In the genomic region with DNA sequence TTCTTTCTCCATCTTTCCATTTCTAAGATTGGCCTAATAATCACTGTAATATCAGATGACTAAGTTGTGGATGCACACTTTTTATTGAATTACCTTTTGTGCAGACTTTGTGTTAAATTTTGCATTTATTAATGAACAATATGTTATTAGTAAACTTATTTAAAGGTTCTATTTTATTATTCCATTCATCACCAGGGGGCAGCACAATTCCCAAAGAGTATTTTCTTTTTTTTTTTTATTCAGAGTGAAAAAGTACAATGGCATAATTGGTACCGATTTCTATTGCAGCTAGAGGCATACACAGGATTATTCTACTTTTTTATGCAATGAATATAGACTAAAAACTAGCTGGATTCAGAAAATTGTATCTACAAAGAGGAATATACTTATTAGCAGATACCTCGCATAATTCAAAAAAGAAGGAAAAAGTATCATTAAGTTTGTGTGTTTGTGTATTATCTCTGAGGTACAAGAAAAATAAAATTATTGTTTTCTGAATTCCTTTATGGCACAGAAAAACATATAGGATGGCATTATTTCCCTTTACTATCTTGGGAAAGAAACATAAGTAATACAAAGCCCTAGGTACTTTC, we compare ENCODE assay signal across 9 cellular contexts.
DNase-seq lines count a peak whose midpoint lies in the region; ATAC-seq and TF ChIP-seq lines count a peak whose summit lies in the region.
"Had no signal": no experiment of that assay in that cellular context is flagged by ENCODE, and none has a peak within 500 bp of the region (broad histone marks: within the 10 kb centered on the region; RNA-seq: fewer than 3 reads in every experiment).

No MANE protein-coding gene starts in this region.

- no peak overlapping the region for H3K4me2 ChIP-seq in HCT116 (ENCODE audit: low read length)

- DNase-seq in AML-193 (lab: John Stamatoyannopoulos, UW), result peak; percentile 6 to 11
- DNase-seq in HCT116 (ENCODE audit: low read depth, low spot score), result no peak
- DNase-seq in astrocyte of the spinal cord (ENCODE audit: low read depth, low spot score), result peak; percentile 20
- no peak for DNase-seq in right lobe of liver
- DNase-seq in OCI-M2 (lab: John Stamatoyannopoulos, UW; ENCODE audit: unreplicated experiment), result no peak
- DNase-seq in ecto neural progenitor cell (ENCODE audit: low spot score), result no peak
- no peak for DNase-seq in activated CD8-positive, alpha-beta memory T cell treated with anti-CD3 and anti-CD28 coated beads, Interleukin-2, amount 50 U/mL, for 4 hours
- DNase-seq: activated CD4-positive, alpha-beta T cell treated with anti-CD3 and anti-CD28 coated beads, Interleukin-2, amount 10 ng/mL, durations not matched to agents 7 days and 5 days had no signal

- H3K4me1 ChIP-seq in HCT116 (ENCODE audit: control insufficient read depth in 1 of 2, insufficient read depth in 2 of 2, low read length in 2 of 2), result no peaks in the 10 kb centered on the region
- no peaks in the 10 kb centered on the region for H3K4me1 ChIP-seq in right lobe of liver

- in situ Hi-C loops in astrocyte of the spinal cord (cut with HindIII; ENCODE audit: low sequenced_read_pairs), result no loop called here

- H3K9ac ChIP-seq in HCT116 (ENCODE audit: low read length), result no peak overlapping the region

- RAD21 ChIA-PET in HCT116 (lab: Charles Lee; ENCODE audit: low non-redundant PET in 1 of 2, low total read pairs in 2 of 2, uncharacterized antibody in 2 of 2, unreplicated experiment in 2 of 2), result no interaction called here

- no peaks in the 10 kb centered on the region for H4K20me1 ChIP-seq in HCT116 (ENCODE audit: insufficient read depth)

- intact Hi-C loops in HCT116 (cut with micrococcal nuclease), result loop anchor here (1.0 to 10.0 kb wide), 4 partner anchors 99 to 419 kb away; no protein-coding TSS in a partner anchor
- intact Hi-C loops in right lobe of liver (cut with DNase I), result no loop called here

- H3K27me3 ChIP-seq in HCT116 (ENCODE audit: insufficient read depth, low read length) (no peaks in the 10 kb centered on the region), right lobe of liver (no peaks in the 10 kb centered on the region)

- POLR2A ChIA-PET in HCT116 (lab: Charles Lee), result no interaction called here

- TF ChIP-seq RAD21 in HCT116 (IDR thresholded peaks at IDR 0.05; ENCODE audit: low read depth), result peak; percentile 53

- no peaks in the 10 kb centered on the region for H3K36me3 ChIP-seq in HCT116 (ENCODE audit: control insufficient read depth in 1 of 2, insufficient read depth in 2 of 2, low read length in 2 of 2)
- no peaks in the 10 kb centered on the region for H3K36me3 ChIP-seq in right lobe of liver

- H2AFZ ChIP-seq in HCT116 (ENCODE audit: low read depth, low read length, poor library complexity, severe bottlenecking), result peak overlapping the region; percentile 66

- H3K4me3 ChIP-seq in HCT116 (replicated peaks in 1 of 2; ENCODE audit: low read depth in 1 of 2, low read length in 2 of 2), result no peak overlapping the region
- no peak overlapping the region for H3K4me3 ChIP-seq in astrocyte of the spinal cord (ENCODE audit: low read depth, low read length)
- no peak overlapping the region for H3K4me3 ChIP-seq in right lobe of liver

- CTCF ChIA-PET in HCT116 (lab: Charles Lee), result interaction anchor here (0.8 kb wide), 1 partner anchor 420 kb away, joined by 4 read pairs; no protein-coding TSS in a partner anchor

- TF ChIP-seq CTCF in HCT116 (IDR thresholded peaks at IDR 0.05 in 2 of 3, conservative IDR thresholded peaks at IDR 0.05 in 1 of 3; ENCODE audit: borderline replicate concordance in 1 of 3, insufficient read depth in 1 of 3, low read depth in 2 of 3, low read length in 2 of 3) (peak; percentile 35 to 54 (median 49); a peak in 4 of 6 replicates), astrocyte of the spinal cord (IDR thresholded peaks at IDR 0.05; ENCODE audit: low read depth, low read length) (peak; percentile 38), right lobe of liver (IDR thresholded peaks at IDR 0.05) (peak; percentile 34 to 53 (median 50))

- ATAC-seq in HCT116 (no peak), right lobe of liver (no peak), HG03108 (IDR thresholded peaks at IDR 0.05; ENCODE audit: unreplicated experiment) (no peak)

- WGBS in right lobe of liver (ENCODE audit: insufficient coverage, low coverage, low lambda C conversion rate, missing lambda C conversion rate), result 44% methylated on average over 2 of the region's 2 CpGs

- H3K9me3 ChIP-seq in HCT116 (ENCODE audit: control insufficient read depth in 1 of 2, insufficient read depth in 1 of 2, low read depth in 1 of 2, low read length in 2 of 2), result no peaks in the 10 kb centered on the region
- no peaks in the 10 kb centered on the region for H3K9me3 ChIP-seq in right lobe of liver

- no peaks in the 10 kb centered on the region for H3K79me2 ChIP-seq in HCT116 (ENCODE audit: insufficient read depth, low read length)

- BruUV-seq in HCT116 (replicated peaks; lab: Mats Ljungman, UMichigan), result no TSS peak

- H3K9me2 ChIP-seq in HCT116 (ENCODE audit: insufficient read depth), result no peaks in the 10 kb centered on the region

- TF ChIP-seq POLR2A in HCT116 (IDR thresholded peaks at IDR 0.05; ENCODE audit: borderline replicate concordance, extremely low read depth, insufficient read depth, insufficient read length) (no peak), right lobe of liver (IDR thresholded peaks at IDR 0.05) (no peak)

- H3K27ac ChIP-seq in HCT116 (ENCODE audit: low read depth, low read length), result no peak overlapping the region
- no peak overlapping the region for H3K27ac ChIP-seq in right lobe of liver

TF ChIP-seq in HCT116, 20 proteins besides CTCF, POLR2A, EP300 and RAD21:
- no peak for TF ChIP-seq JUND (IDR thresholded peaks at IDR 0.05)
- no peak for TF ChIP-seq ELF1 (IDR thresholded peaks at IDR 0.05; ENCODE audit: borderline replicate concordance, low read depth)
- no peak for TF ChIP-seq YY1 (IDR thresholded peaks at IDR 0.05; ENCODE audit: extremely low read depth, insufficient replicate concordance, low read depth, low read length)
- no peak for TF ChIP-seq CBX3 (IDR thresholded peaks at IDR 0.05; ENCODE audit: low read depth)
- no peak for TF ChIP-seq CEBPB (IDR thresholded peaks at IDR 0.05; ENCODE audit: low read depth)
- no peak for TF ChIP-seq TCF7L2 (IDR thresholded peaks at IDR 0.05; ENCODE audit: borderline replicate concordance, extremely low read depth, insufficient read depth, insufficient read length)
- TF ChIP-seq EZH2phosphoT487 (IDR thresholded peaks at IDR 0.05; ENCODE audit: borderline replicate concordance), result no peak
- no peak for TF ChIP-seq SIN3A (IDR thresholded peaks at IDR 0.05; ENCODE audit: low read depth)
- TF ChIP-seq, protein P1, sequence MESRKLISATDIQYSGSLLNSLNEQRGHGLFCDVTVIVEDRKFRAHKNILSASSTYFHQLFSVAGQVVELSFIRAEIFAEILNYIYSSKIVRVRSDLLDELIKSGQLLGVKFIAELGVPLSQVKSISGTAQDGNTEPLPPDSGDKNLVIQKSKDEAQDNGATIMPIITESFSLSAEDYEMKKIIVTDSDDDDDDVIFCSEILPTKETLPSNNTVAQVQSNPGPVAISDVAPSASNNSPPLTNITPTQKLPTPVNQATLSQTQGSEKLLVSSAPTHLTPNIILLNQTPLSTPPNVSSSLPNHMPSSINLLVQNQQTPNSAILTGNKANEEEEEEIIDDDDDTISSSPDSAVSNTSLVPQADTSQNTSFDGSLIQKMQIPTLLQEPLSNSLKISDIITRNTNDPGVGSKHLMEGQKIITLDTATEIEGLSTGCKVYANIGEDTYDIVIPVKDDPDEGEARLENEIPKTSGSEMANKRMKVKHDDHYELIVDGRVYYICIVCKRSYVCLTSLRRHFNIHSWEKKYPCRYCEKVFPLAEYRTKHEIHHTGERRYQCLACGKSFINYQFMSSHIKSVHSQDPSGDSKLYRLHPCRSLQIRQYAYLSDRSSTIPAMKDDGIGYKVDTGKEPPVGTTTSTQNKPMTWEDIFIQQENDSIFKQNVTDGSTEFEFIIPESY (IDR thresholded peaks at IDR 0.05; ENCODE audit: extremely low read depth, insufficient replicate concordance, low read length), result no peak
- no peak for TF ChIP-seq EGR1 (IDR thresholded peaks at IDR 0.05; ENCODE audit: low read depth)
- TF ChIP-seq, protein P2, sequence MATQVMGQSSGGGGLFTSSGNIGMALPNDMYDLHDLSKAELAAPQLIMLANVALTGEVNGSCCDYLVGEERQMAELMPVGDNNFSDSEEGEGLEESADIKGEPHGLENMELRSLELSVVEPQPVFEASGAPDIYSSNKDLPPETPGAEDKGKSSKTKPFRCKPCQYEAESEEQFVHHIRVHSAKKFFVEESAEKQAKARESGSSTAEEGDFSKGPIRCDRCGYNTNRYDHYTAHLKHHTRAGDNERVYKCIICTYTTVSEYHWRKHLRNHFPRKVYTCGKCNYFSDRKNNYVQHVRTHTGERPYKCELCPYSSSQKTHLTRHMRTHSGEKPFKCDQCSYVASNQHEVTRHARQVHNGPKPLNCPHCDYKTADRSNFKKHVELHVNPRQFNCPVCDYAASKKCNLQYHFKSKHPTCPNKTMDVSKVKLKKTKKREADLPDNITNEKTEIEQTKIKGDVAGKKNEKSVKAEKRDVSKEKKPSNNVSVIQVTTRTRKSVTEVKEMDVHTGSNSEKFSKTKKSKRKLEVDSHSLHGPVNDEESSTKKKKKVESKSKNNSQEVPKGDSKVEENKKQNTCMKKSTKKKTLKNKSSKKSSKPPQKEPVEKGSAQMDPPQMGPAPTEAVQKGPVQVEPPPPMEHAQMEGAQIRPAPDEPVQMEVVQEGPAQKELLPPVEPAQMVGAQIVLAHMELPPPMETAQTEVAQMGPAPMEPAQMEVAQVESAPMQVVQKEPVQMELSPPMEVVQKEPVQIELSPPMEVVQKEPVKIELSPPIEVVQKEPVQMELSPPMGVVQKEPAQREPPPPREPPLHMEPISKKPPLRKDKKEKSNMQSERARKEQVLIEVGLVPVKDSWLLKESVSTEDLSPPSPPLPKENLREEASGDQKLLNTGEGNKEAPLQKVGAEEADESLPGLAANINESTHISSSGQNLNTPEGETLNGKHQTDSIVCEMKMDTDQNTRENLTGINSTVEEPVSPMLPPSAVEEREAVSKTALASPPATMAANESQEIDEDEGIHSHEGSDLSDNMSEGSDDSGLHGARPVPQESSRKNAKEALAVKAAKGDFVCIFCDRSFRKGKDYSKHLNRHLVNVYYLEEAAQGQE (IDR thresholded peaks at IDR 0.05; ENCODE audit: low read depth), result no peak
TF ChIP-seq in HCT116: peak in this region for 0.

Comparison
In these comparisons a context has a peak if more than half of its experiments do, and no peak if none do; other contexts are left out.
1. DNase-seq: peak in AML-193 (2 of 2) and astrocyte of the spinal cord (single experiment); none in HCT116 (single experiment), right lobe of liver (0 of 3), OCI-M2 (single experiment), ecto neural progenitor cell (single experiment) and activated CD8-positive, alpha-beta memory T cell treated with anti-CD3 and anti-CD28 coated beads, Interleukin-2, amount 50 U/mL, for 4 hours (single experiment).
2. Peak in every context shown above with its lines, with median percentiles within 50 percentile points of each other: CTCF ChIP-seq.